In genomic region chr1:234958066-234958701, GRCh38 we compare ENCODE assay signal across 9 cellular contexts.
DNase-seq lines count a peak whose midpoint lies in the region; ATAC-seq, FAIRE-seq and TF ChIP-seq lines count a peak whose summit lies in the region.
"Had no signal": no experiment of that assay in that cellular context is flagged by ENCODE, and none has a peak within 500 bp of the region (broad histone marks: within the 10 kb centered on the region; RNA-seq: fewer than 3 reads in every experiment).

No MANE protein-coding gene starts in this region.

- H3K36me3 Mint-ChIP-seq in endodermal cell (ENCODE audit: low read depth), result no peaks in the 10 kb centered on the region

- DNase-seq in COLO668 (lab: John Stamatoyannopoulos, UW; ENCODE audit: unreplicated experiment) (peak; percentile 77), MG63 (peak; percentile 19), endodermal cell (no peak), pancreas (no peak), inferior parietal cortex (ENCODE audit: extremely low spot score) (no peak), NCI-H1436 (lab: John Stamatoyannopoulos, UW) (no peak), posterior vena cava (ENCODE audit: low spot score) (no peak), NCI-H510A (lab: John Stamatoyannopoulos, UW) (no peak)
- DNase-seq: DMS79 had no signal

- intact Hi-C loops in pancreas (cut with DNase I) (no loop called here), posterior vena cava (cut with DNase I) (no loop called here)

- WGBS in endodermal cell (ENCODE audit: insufficient coverage in 1 of 2, insufficient read length in 1 of 2), 2 experiments, result 72 to 87% methylated on average over 7 to 13 of the region's 13 CpGs
- 73 to 84% methylated on average over 13 of the region's 13 CpGs for whole genome bisulfite sequencing in pancreas, 2 donors

- no peaks in the 10 kb centered on the region for H3K27me3 Mint-ChIP-seq in endodermal cell (ENCODE audit: insufficient read depth)

- H3K9ac ChIP-seq in endodermal cell (ENCODE audit: extremely low read depth, low read length, poor library complexity, severe bottlenecking), result peak overlapping the region; percentile 14

- ATAC-seq in pancreas, result no peak

- H3K9me3 ChIP-seq in MG63 (no peaks in the 10 kb centered on the region), endodermal cell (ENCODE audit: control insufficient read depth, low read length) (no peaks in the 10 kb centered on the region), pancreas (no peaks in the 10 kb centered on the region)

- peak overlapping the region; percentile 98 for H3K27ac Mint-ChIP-seq in endodermal cell

- FAIRE-seq in pancreas (lab: Jason Lieb, UNC), result no peak

- H3K4me3 Mint-ChIP-seq in endodermal cell, result no peak overlapping the region

- no peak for TF ChIP-seq CTCF in endodermal cell (conservative IDR thresholded peaks at IDR 0.05)
- no peak for TF ChIP-seq CTCF in pancreas (IDR thresholded peaks at IDR 0.05)

- H3K4me1 ChIP-seq in endodermal cell (ENCODE audit: control insufficient read depth, insufficient read depth, low read length) (peaks cover 39% of the 10 kb centered on the region), pancreas (peaks cover 70 to 85% (median 82%) of the 10 kb centered on the region in 3 donors)

- H3K4me3 ChIP-seq in MG63 (no peak overlapping the region), endodermal cell (ENCODE audit: low read length) (no peak overlapping the region), pancreas (no peak overlapping the region)

- H3K36me3 ChIP-seq in MG63 (no peaks in the 10 kb centered on the region), endodermal cell (ENCODE audit: control insufficient read depth, insufficient read depth, low read length) (no peaks in the 10 kb centered on the region), pancreas (no peaks in the 10 kb centered on the region)

- H3K27ac ChIP-seq in endodermal cell (ENCODE audit: low read depth, low read length), result peak overlapping the region; percentile 88
- peak overlapping the region; percentile 66 to 87 (median 78) for H3K27ac ChIP-seq in pancreas

- peaks cover 64% of the 10 kb centered on the region for H3K4me1 Mint-ChIP-seq in endodermal cell

- H3K27me3 ChIP-seq in MG63, result no peaks in the 10 kb centered on the region
- no peaks in the 10 kb centered on the region for H3K27me3 ChIP-seq in endodermal cell (ENCODE audit: control insufficient read depth, insufficient read depth, low read length, poor library complexity, severe bottlenecking)
- no peaks in the 10 kb centered on the region for H3K27me3 ChIP-seq in pancreas

- H3K9me3 Mint-ChIP-seq in endodermal cell, result no peaks in the 10 kb centered on the region

Comparison
In these comparisons a context has a peak if more than half of its experiments do, and no peak if none do; other contexts are left out.
1. DNase-seq: peak in COLO668 (single experiment) and MG63 (single experiment); none in endodermal cell (single experiment), pancreas (0 of 6), inferior parietal cortex (single experiment), NCI-H1436 (single experiment), posterior vena cava (single experiment) and NCI-H510A (single experiment).